In the genomic region with DNA sequence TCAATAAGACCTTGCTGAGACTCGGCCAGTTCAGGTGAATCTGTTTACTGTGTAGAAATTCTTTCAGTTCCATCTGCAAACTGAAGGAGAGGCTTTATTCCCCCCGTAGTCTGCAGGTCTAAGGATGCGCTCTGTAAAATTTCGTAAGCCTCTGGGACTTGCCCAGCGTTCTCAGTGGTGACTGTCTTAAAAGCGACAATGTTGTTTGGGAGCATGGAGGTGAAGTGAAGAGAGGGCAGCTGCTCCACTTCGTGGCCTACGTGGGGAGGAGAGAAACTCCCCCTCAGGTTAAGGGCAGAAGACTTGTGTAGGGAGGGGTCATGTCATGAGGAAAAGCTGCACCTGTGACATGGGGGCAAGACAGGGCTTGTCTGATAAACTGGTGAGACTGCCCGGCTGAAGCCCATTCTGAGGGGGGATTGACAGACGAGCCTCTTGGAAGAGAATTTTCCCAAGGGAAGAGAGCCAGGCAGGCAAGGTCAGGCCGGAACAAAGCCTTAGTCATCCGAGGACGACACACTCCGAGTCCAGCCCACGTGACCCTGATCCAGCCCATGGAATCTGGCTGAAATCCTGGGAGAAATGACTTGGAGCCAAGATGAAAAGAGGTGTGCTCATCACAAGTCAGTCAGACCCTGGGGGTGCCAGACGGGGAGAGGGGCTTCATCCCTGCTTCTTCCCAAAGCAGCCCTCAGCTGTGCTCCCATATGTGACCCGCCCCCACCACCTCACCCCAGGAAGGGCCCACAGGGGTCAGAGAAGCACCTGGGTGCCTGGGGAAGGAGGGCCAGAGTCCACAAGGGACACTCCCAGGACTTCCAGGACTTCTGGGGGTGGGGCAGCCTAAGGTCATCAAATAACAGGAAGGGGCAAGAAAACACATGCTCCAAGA, we compare ENCODE assay signal across 8 cellular contexts.
DNase-seq lines count a peak whose midpoint lies in the region; ATAC-seq and TF ChIP-seq lines count a peak whose summit lies in the region.

No MANE protein-coding gene starts in this region.

- peak overlapping the region; percentile 26 for H3K4me2 ChIP-seq in mammary epithelial cell (ENCODE audit: insufficient read depth, low read depth, low read length)

- in situ Hi-C loops in mammary epithelial cell (cut with MboI; ENCODE audit: low sequenced_read_pairs in 2 of 2): no loop called here

- TF ChIP-seq CTCF in mammary epithelial cell (conservative IDR thresholded peaks at IDR 0.05 in 1 of 2, IDR thresholded peaks at IDR 0.05 in 1 of 2; ENCODE audit: extremely low read depth in 1 of 2, insufficient read depth in 1 of 2, low read depth in 1 of 2, low read length in 2 of 2) (no peak), testis (IDR thresholded peaks at IDR 0.05) (no peak)

- H3K36me3 ChIP-seq in MG63 (no peaks in the 10 kb centered on the region), mammary epithelial cell (ENCODE audit: insufficient read depth, low read length) (no peaks in the 10 kb centered on the region), testis (ENCODE audit: low read depth, missing control alignments) (no peaks in the 10 kb centered on the region)

- no peaks in the 10 kb centered on the region for H4K20me1 ChIP-seq in mammary epithelial cell (ENCODE audit: insufficient read depth, low read length)

- no peak for ATAC-seq in HG03045 (IDR thresholded peaks at IDR 0.05; ENCODE audit: unreplicated experiment)
- no peak for ATAC-seq in GM19351 (IDR thresholded peaks at IDR 0.05; ENCODE audit: unreplicated experiment)

- no peaks in the 10 kb centered on the region for H3K9me3 ChIP-seq in MG63
- H3K9me3 ChIP-seq in mammary epithelial cell (replicated peaks; ENCODE audit: insufficient read depth, low read length): no peaks in the 10 kb centered on the region
- no peaks in the 10 kb centered on the region for H3K9me3 ChIP-seq in testis

- H3K9ac ChIP-seq in mammary epithelial cell (ENCODE audit: insufficient read depth, low read length): no peak overlapping the region

- H3K4me1 ChIP-seq in mammary epithelial cell (ENCODE audit: insufficient read depth, low read length) (peaks cover 34% of the 10 kb centered on the region), testis (peaks cover 25% of the 10 kb centered on the region)

- TF ChIP-seq POLR2A in testis (IDR thresholded peaks at IDR 0.05): no peak

- H3K27ac ChIP-seq in mammary epithelial cell (ENCODE audit: insufficient read depth, low read depth, low read length): no peak overlapping the region
- H3K27ac ChIP-seq in testis: peak overlapping the region; percentile 70 to 73

- DNase-seq in MG63 (peak; percentile 73), mammary epithelial cell (peak; percentile 64), iris pigment epithelial cell (ENCODE audit: low read depth) (peak; percentile 55), testis (peak; percentile 89), NCI-H146 (lab: John Stamatoyannopoulos, UW) (no peak), Kasumi-1 (lab: John Stamatoyannopoulos, UW) (no peak)

- peak overlapping the region; percentile 82 for H2AFZ ChIP-seq in mammary epithelial cell (ENCODE audit: low read depth, low read length)

- 20% methylated on average over 15 of the region's 17 CpGs for WGBS in mammary epithelial cell (ENCODE audit: low coverage, missing lambda C conversion rate)
- 51 to 62% methylated on average over 15 to 17 of the region's 17 CpGs for WGBS in testis, 2 donors

- H3K27me3 ChIP-seq in MG63 (no peaks in the 10 kb centered on the region), mammary epithelial cell (ENCODE audit: insufficient read depth, low read length) (no peaks in the 10 kb centered on the region), testis (no peaks in the 10 kb centered on the region)

- BruUV-seq in mammary epithelial cell (replicated peaks; lab: Mats Ljungman, UMichigan): no TSS peak

- intact Hi-C loops in mammary epithelial cell (cut with micrococcal nuclease) (no loop called here), testis (cut with DNase I; ENCODE audit: low total_unique reads) (no loop called here)

- no peaks in the 10 kb centered on the region for H3K79me2 ChIP-seq in mammary epithelial cell (ENCODE audit: insufficient read depth, low read length)

- dilution Hi-C loops in mammary epithelial cell (cut with HindIII; ENCODE audit: low sequenced_read_pairs): no loop called here

- CTCF ChIA-PET in mammary epithelial cell (lab: Charles Lee; ENCODE audit: low non-redundant PET): no interaction called here

- H3K4me3 ChIP-seq in MG63 (no peak overlapping the region), mammary epithelial cell (replicated peaks in 1 of 3; ENCODE audit: insufficient read depth in 1 of 3, low read depth in 2 of 3, low read length in 3 of 3) (no peak overlapping the region), testis (no peak overlapping the region)

Comparison
In these comparisons a context has a peak if more than half of its experiments do, and no peak if none do; other contexts are left out.
1. DNase-seq: peak in MG63 (single experiment), mammary epithelial cell (single experiment), iris pigment epithelial cell (single experiment) and testis (single experiment); none in NCI-H146 (single experiment) and Kasumi-1 (0 of 2).